8 cellular contexts compared by ENCODE assay signal in genomic region chr2:223725494-223725893, GRCh38.
DNase-seq lines count a peak whose midpoint lies in the region; ATAC-seq, FAIRE-seq and TF ChIP-seq lines count a peak whose summit lies in the region.

No MANE protein-coding gene starts in this region.

- no peak for TF ChIP-seq CTCF in A549 (IDR thresholded peaks at IDR 0.05)
- TF ChIP-seq CTCF in astrocyte of the spinal cord (IDR thresholded peaks at IDR 0.05; ENCODE audit: low read depth, low read length) = no peak
- TF ChIP-seq CTCF in sigmoid colon (IDR thresholded peaks at IDR 0.05) = no peak

- TF ChIP-seq POLR2A in A549 (IDR thresholded peaks at IDR 0.05; ENCODE audit: low read length) (no peak), sigmoid colon (IDR thresholded peaks at IDR 0.05) (no peak)

- H3K27me3 ChIP-seq in sigmoid colon = no peaks in the 10 kb centered on the region
- H3K27me3 ChIP-seq in naive thymus-derived CD4-positive, alpha-beta T cell (ENCODE audit: control insufficient read depth in 2 of 2, insufficient read depth in 2 of 2, low read length in 2 of 2) = no peaks in the 10 kb centered on the region

- no peaks in the 10 kb centered on the region for H3K9me3 Mint-ChIP-seq in activated naive CD8-positive, alpha-beta T cell treated with anti-CD3 and anti-CD28 coated beads, Interleukin-2, amount 50 U/mL, for 24 hours
- H3K9me3 Mint-ChIP-seq in activated T-cell treated with anti-CD3 and anti-CD28 coated beads, Interleukin-2, amount 50 U/mL, for 4 hours = no peaks in the 10 kb centered on the region
- H3K9me3 Mint-ChIP-seq in naive thymus-derived CD4-positive, alpha-beta T cell = peaks cover 0 to 1% (median 0%) of the 10 kb centered on the region in 11 donors

- CTCF ChIA-PET in A549 (lab: Yijun Ruan, JAX) = interaction anchor here (0.7 to 2.7 kb wide), 5 partner anchors 21 to 754 kb away, joined by 3 to 10 read pairs (median 5); no protein-coding TSS in a partner anchor
- CTCF ChIA-PET in naive thymus-derived CD4-positive, alpha-beta T cell (lab: Charles Lee) = no interaction called here

- TF ChIP-seq EP300 in A549 (IDR thresholded peaks at IDR 0.05) (peak; percentile 93 to 94), sigmoid colon (IDR thresholded peaks at IDR 0.05) (no peak)

- peak overlapping the region; percentile 30 for H3K4me3 ChIP-seq in A549
- no peak overlapping the region for H3K4me3 ChIP-seq in astrocyte of the spinal cord (ENCODE audit: low read depth, low read length)
- no peak overlapping the region for H3K4me3 ChIP-seq in sigmoid colon
- H3K4me3 ChIP-seq in naive thymus-derived CD4-positive, alpha-beta T cell (ENCODE audit: low read length) = no peak overlapping the region

- H3K27ac ChIP-seq in A549 (peak overlapping the region; percentile 90 to 97), sigmoid colon (peak overlapping the region; percentile 49 to 67 (median 58))
- no peak overlapping the region for H3K27ac ChIP-seq in naive thymus-derived CD4-positive, alpha-beta T cell (ENCODE audit: low read depth, low read length)

- POLR2A ChIA-PET in A549 (lab: Yijun Ruan, JAX) = interaction anchor here (3.6 kb wide), 1 partner anchor 35 kb away, joined by 17 read pairs; no protein-coding TSS in a partner anchor
- POLR2A ChIA-PET in naive thymus-derived CD4-positive, alpha-beta T cell (lab: Charles Lee) = no interaction called here

- WGBS in A549 (ENCODE audit: missing lambda C conversion rate) = 0% methylated on average over 5 of the region's 5 CpGs
- WGBS in sigmoid colon, 2 donors = 50 to 51% methylated on average over 5 of the region's 5 CpGs

- H3K4me1 Mint-ChIP-seq in activated naive CD8-positive, alpha-beta T cell treated with anti-CD3 and anti-CD28 coated beads, Interleukin-2, amount 50 U/mL, for 24 hours = no peaks in the 10 kb centered on the region
- H3K4me1 Mint-ChIP-seq in activated T-cell treated with anti-CD3 and anti-CD28 coated beads, Interleukin-2, amount 50 U/mL, for 4 hours (ENCODE audit: low read depth) = no peaks in the 10 kb centered on the region
- no peaks in the 10 kb centered on the region for H3K4me1 Mint-ChIP-seq in naive thymus-derived CD4-positive, alpha-beta T cell

- H3K4me2 ChIP-seq in A549 = peak overlapping the region; percentile 84

- DNase-seq in A549 (ENCODE audit: low read depth in 1 of 2, low spot score in 1 of 2) (peak; percentile 93 to 97), HuH-7 (ENCODE audit: low spot score) (peak; percentile 22), astrocyte of the spinal cord (ENCODE audit: low read depth, low spot score) (peak; percentile 97), hypothalamus (lab: John Stamatoyannopoulos, UW) (peak in 46 of 51 donors; percentile 1 to 86 (median 43)), sigmoid colon (peak; percentile 81)
- no peak for DNase-seq in activated naive CD8-positive, alpha-beta T cell treated with anti-CD3 and anti-CD28 coated beads, Interleukin-2, amount 50 U/mL, for 24 hours
- DNase-seq in activated T-cell treated with anti-CD3 and anti-CD28 coated beads, Interleukin-2, amount 50 U/mL, for 4 hours = no peak
- no peak for DNase-seq in naive thymus-derived CD4-positive, alpha-beta T cell

- peaks cover 39% of the 10 kb centered on the region for H3K4me1 ChIP-seq in A549
- peaks cover 0 to 17% (median 12%) of the 10 kb centered on the region in 4 donors for H3K4me1 ChIP-seq in sigmoid colon
- H3K4me1 ChIP-seq in naive thymus-derived CD4-positive, alpha-beta T cell (ENCODE audit: control insufficient read depth in 2 of 2, insufficient read depth in 2 of 2, low read length in 2 of 2) = no peaks in the 10 kb centered on the region

- peak; percentile 30 to 59; a peak in 3 of 5 replicates for TF ChIP-seq RAD21 in A549 (conservative IDR thresholded peaks at IDR 0.05 in 1 of 2, IDR thresholded peaks at IDR 0.05 in 1 of 2)

- peak; percentile 96 to 99 for ATAC-seq in A549
- ATAC-seq in activated naive CD8-positive, alpha-beta T cell treated with anti-CD3 and anti-CD28 coated beads, Interleukin-2, amount 50 U/mL, for 24 hours = no peak
- ATAC-seq in activated T-cell treated with anti-CD3 and anti-CD28 coated beads, Interleukin-2, amount 50 U/mL, for 4 hours = no peak
- ATAC-seq in naive thymus-derived CD4-positive, alpha-beta T cell = no peak

- peaks cover 2% of the 10 kb centered on the region for H3K27me3 Mint-ChIP-seq in activated naive CD8-positive, alpha-beta T cell treated with anti-CD3 and anti-CD28 coated beads, Interleukin-2, amount 50 U/mL, for 24 hours
- no peaks in the 10 kb centered on the region for H3K27me3 Mint-ChIP-seq in activated T-cell treated with anti-CD3 and anti-CD28 coated beads, Interleukin-2, amount 50 U/mL, for 4 hours (ENCODE audit: low read depth)
- H3K27me3 Mint-ChIP-seq in naive thymus-derived CD4-positive, alpha-beta T cell = peaks cover 4 to 13% (median 7%) of the 10 kb centered on the region in 5 donors

- FAIRE-seq in A549 (lab: Jason Lieb, UNC) = peak; percentile 96

- no peak overlapping the region for H3K4me3 Mint-ChIP-seq in activated naive CD8-positive, alpha-beta T cell treated with anti-CD3 and anti-CD28 coated beads, Interleukin-2, amount 50 U/mL, for 24 hours
- no peak overlapping the region for H3K4me3 Mint-ChIP-seq in activated T-cell treated with anti-CD3 and anti-CD28 coated beads, Interleukin-2, amount 50 U/mL, for 4 hours
- H3K4me3 Mint-ChIP-seq in naive thymus-derived CD4-positive, alpha-beta T cell = no peak overlapping the region

- no peak overlapping the region for H3K27ac Mint-ChIP-seq in activated naive CD8-positive, alpha-beta T cell treated with anti-CD3 and anti-CD28 coated beads, Interleukin-2, amount 50 U/mL, for 24 hours
- no peak overlapping the region for H3K27ac Mint-ChIP-seq in naive thymus-derived CD4-positive, alpha-beta T cell

- no peaks in the 10 kb centered on the region for H3K36me3 ChIP-seq in sigmoid colon
- H3K36me3 ChIP-seq in naive thymus-derived CD4-positive, alpha-beta T cell (ENCODE audit: control insufficient read depth in 2 of 3, insufficient read depth in 3 of 3, low read length in 3 of 3) = no peaks in the 10 kb centered on the region

- no peaks in the 10 kb centered on the region for H3K9me3 ChIP-seq in A549
- no peaks in the 10 kb centered on the region for H3K9me3 ChIP-seq in sigmoid colon
- no peaks in the 10 kb centered on the region for H3K9me3 ChIP-seq in naive thymus-derived CD4-positive, alpha-beta T cell (ENCODE audit: control insufficient read depth in 2 of 3, low read length in 3 of 3)

- H3K36me3 Mint-ChIP-seq in activated naive CD8-positive, alpha-beta T cell treated with anti-CD3 and anti-CD28 coated beads, Interleukin-2, amount 50 U/mL, for 24 hours (ENCODE audit: low read depth) = no peaks in the 10 kb centered on the region
- H3K36me3 Mint-ChIP-seq in activated T-cell treated with anti-CD3 and anti-CD28 coated beads, Interleukin-2, amount 50 U/mL, for 4 hours (ENCODE audit: insufficient read depth) = no peaks in the 10 kb centered on the region
- H3K36me3 Mint-ChIP-seq in naive thymus-derived CD4-positive, alpha-beta T cell = no peaks in the 10 kb centered on the region

- intact Hi-C loops in sigmoid colon (cut with DNase I) = no loop called here
- intact Hi-C loops in naive thymus-derived CD4-positive, alpha-beta T cell (cut with micrococcal nuclease) = loop anchor here (5.0 to 10.0 kb wide), 3 partner anchors 37 to 229 kb away; partner anchors contain the start of gene MRPL44 (in 1 of the 2)

- in situ Hi-C loops in astrocyte of the spinal cord (cut with HindIII; ENCODE audit: low sequenced_read_pairs) = no loop called here

TF ChIP-seq in A549, 52 proteins besides CTCF, POLR2A, EP300 and RAD21 (continues in another document):
- no peak for TF ChIP-seq REST (IDR thresholded peaks at IDR 0.05)
- no peak for TF ChIP-seq HOXB13 (CRISPR knock-in tag; IDR thresholded peaks at IDR 0.05; ENCODE audit: low read depth)
- TF ChIP-seq FOSB (CRISPR knock-in tag; IDR thresholded peaks at IDR 0.05) = no peak
- TF ChIP-seq PBX3 (IDR thresholded peaks at IDR 0.05) = peak; percentile 40
- TF ChIP-seq RNF2 (IDR thresholded peaks at IDR 0.05; ENCODE audit: borderline replicate concordance, low read depth) = no peak

Comparison
In these comparisons a context has a peak if more than half of its experiments do, and no peak if none do; other contexts are left out.
1. ATAC-seq: peak in A549 (2 of 2); none in activated naive CD8-positive, alpha-beta T cell treated with anti-CD3 and anti-CD28 coated beads, Interleukin-2, amount 50 U/mL, for 24 hours (single experiment), activated T-cell treated with anti-CD3 and anti-CD28 coated beads, Interleukin-2, amount 50 U/mL, for 4 hours (0 of 2) and naive thymus-derived CD4-positive, alpha-beta T cell (single experiment).
2. DNase-seq: peak in A549 (2 of 2), HuH-7 (single experiment), astrocyte of the spinal cord (single experiment), hypothalamus (46 of 51) and sigmoid colon (single experiment); none in activated naive CD8-positive, alpha-beta T cell treated with anti-CD3 and anti-CD28 coated beads, Interleukin-2, amount 50 U/mL, for 24 hours (single experiment), activated T-cell treated with anti-CD3 and anti-CD28 coated beads, Interleukin-2, amount 50 U/mL, for 4 hours (single experiment) and naive thymus-derived CD4-positive, alpha-beta T cell (0 of 9).